In genomic region chr2:64474200-64474630, GRCh38 we compare ENCODE assay signal across 16 cellular contexts. TPM values are rescaled to one million over a fixed set of nuclear protein-coding genes. Genes with fewer than 3 reads are reported as not detected.
DNase-seq lines count a peak whose midpoint lies in the region; ATAC-seq and TF ChIP-seq lines count a peak whose summit lies in the region.
"Had no signal": no experiment of that assay in that cellular context is flagged by ENCODE, and none has a peak within 500 bp of the region (broad histone marks: within the 10 kb centered on the region; RNA-seq: fewer than 3 reads in every experiment).

No MANE protein-coding gene starts in this region.

- no peak overlapping the region for H2BK5ac ChIP-seq in trophoblast cell (ENCODE audit: low read depth, low read length, poor library complexity)

- no peak overlapping the region for H3K4me3 ChIP-seq in trophoblast cell (ENCODE audit: low read depth, low read length)
- H3K4me3 ChIP-seq: lung had no signal

- peaks cover 9 to 10% of the 10 kb centered on the region in 2 experiments for H3K4me1 ChIP-seq in trophoblast cell (ENCODE audit: control insufficient read depth in 1 of 2, insufficient read depth in 2 of 2, low read length in 2 of 2)

- peaks cover 34% of the 10 kb centered on the region for H3K4me1 Mint-ChIP-seq in activated naive CD4-positive, alpha-beta T cell treated with anti-CD3 and anti-CD28 coated beads, Interleukin-2, amount 10 ng/mL, durations not matched to agents 7 days and 5 days
- peaks cover 32% of the 10 kb centered on the region for H3K4me1 Mint-ChIP-seq in WTC11
- peaks cover 15% of the 10 kb centered on the region for H3K4me1 Mint-ChIP-seq in activated CD4-positive, alpha-beta memory T cell treated with anti-CD3 and anti-CD28 coated beads, Interleukin-2, amount 10 ng/mL, durations not matched to agents 7 days and 5 days

- H3K4ac ChIP-seq in trophoblast cell (ENCODE audit: low read depth, low read length): no peak overlapping the region

- H2AK5ac ChIP-seq in trophoblast cell (ENCODE audit: low read length): no peak overlapping the region

- peak overlapping the region; percentile 51 for H3K27ac Mint-ChIP-seq in activated naive CD4-positive, alpha-beta T cell treated with anti-CD3 and anti-CD28 coated beads, Interleukin-2, amount 10 ng/mL, durations not matched to agents 7 days and 5 days
- H3K27ac Mint-ChIP-seq in WTC11: peak overlapping the region; percentile 81
- H3K27ac Mint-ChIP-seq in activated CD4-positive, alpha-beta memory T cell treated with anti-CD3 and anti-CD28 coated beads, Interleukin-2, amount 10 ng/mL, durations not matched to agents 7 days and 5 days: no peak overlapping the region
- H3K27ac Mint-ChIP-seq: activated naive CD8-positive, alpha-beta T cell treated with anti-CD3 and anti-CD28 coated beads, Interleukin-2, amount 10 ng/mL, durations not matched to agents 7 days and 5 days; HFFc6 had no signal

- CTCF ChIA-PET in activated naive CD4-positive, alpha-beta T cell treated with anti-CD3 and anti-CD28 coated beads, Interleukin-2, amount 10 ng/mL, durations not matched to agents 7 days and 5 days (lab: Charles Lee): interaction anchor here (1.2 kb wide), 1 partner anchor 143 kb away, joined by 4 read pairs; no protein-coding TSS in a partner anchor
- CTCF ChIA-PET in WTC11 (lab: Charles Lee): interaction anchor here (1.0 to 4.8 kb wide), 3 partner anchors 14 to 146 kb away, joined by 3 to 32 read pairs (median 4); no protein-coding TSS in a partner anchor
- CTCF ChIA-PET in activated CD4-positive, alpha-beta memory T cell treated with anti-CD3 and anti-CD28 coated beads, Interleukin-2, amount 10 ng/mL, durations not matched to agents 7 days and 5 days (lab: Charles Lee): interaction anchor here (1.3 to 1.4 kb wide), 2 partner anchors 11 to 14 kb away, joined by 3 to 5 read pairs; no protein-coding TSS in a partner anchor

- H2BK120ac ChIP-seq in trophoblast cell (ENCODE audit: insufficient read depth, low read length, poor library complexity): no peak overlapping the region

- H3K23ac ChIP-seq in trophoblast cell (ENCODE audit: low read length): no peak overlapping the region

- no peaks in the 10 kb centered on the region for H3K9me3 Mint-ChIP-seq in activated naive CD4-positive, alpha-beta T cell treated with anti-CD3 and anti-CD28 coated beads, Interleukin-2, amount 10 ng/mL, durations not matched to agents 7 days and 5 days
- H3K9me3 Mint-ChIP-seq in WTC11: peaks cover 9% of the 10 kb centered on the region; the same call in 1 of the 2 replicates
- no peaks in the 10 kb centered on the region for H3K9me3 Mint-ChIP-seq in activated CD4-positive, alpha-beta memory T cell treated with anti-CD3 and anti-CD28 coated beads, Interleukin-2, amount 10 ng/mL, durations not matched to agents 7 days and 5 days
- H3K9me3 Mint-ChIP-seq: activated naive CD8-positive, alpha-beta T cell treated with anti-CD3 and anti-CD28 coated beads, Interleukin-2, amount 10 ng/mL, durations not matched to agents 7 days and 5 days; HFFc6 had no signal

- H2BK12ac ChIP-seq in trophoblast cell (ENCODE audit: low read length): no peak overlapping the region

- no peak for TF ChIP-seq CTCF in WTC11 (IDR thresholded peaks at IDR 0.05)

- POLR2A ChIA-PET in WTC11 (lab: Charles Lee): interaction anchor here (0.5 kb wide), 1 partner anchor 19 kb away, joined by 3 read pairs; no protein-coding TSS in a partner anchor
- POLR2A ChIA-PET in activated CD4-positive, alpha-beta memory T cell treated with anti-CD3 and anti-CD28 coated beads, Interleukin-2, amount 10 ng/mL, durations not matched to agents 7 days and 5 days (lab: Charles Lee): no interaction called here

- H4K12ac ChIP-seq in trophoblast cell (ENCODE audit: low read depth, low read length): no peak overlapping the region

- H3K36me3 ChIP-seq in trophoblast cell (ENCODE audit: control insufficient read depth in 1 of 2, insufficient read depth in 2 of 2, low read length in 2 of 2): no peaks in the 10 kb centered on the region

- H3K9me3 ChIP-seq in trophoblast cell (ENCODE audit: insufficient read depth, low read depth, low read length): no peaks in the 10 kb centered on the region

- H4K8ac ChIP-seq in trophoblast cell (ENCODE audit: low read depth, low read length): no peak overlapping the region

- no peak overlapping the region for H4K91ac ChIP-seq in trophoblast cell (ENCODE audit: low read depth, low read length)

- DNase-seq in activated naive CD4-positive, alpha-beta T cell treated with anti-CD3 and anti-CD28 coated beads, Interleukin-2, amount 10 ng/mL, durations not matched to agents 7 days and 5 days: no peak
- no peak for DNase-seq in activated naive CD4-positive, alpha-beta T cell treated with Interleukin-2 at 50 U/mL for 16 hours
- peak; percentile 93 to 94 for DNase-seq in Kasumi-1 (lab: John Stamatoyannopoulos, UW)
- no peak for DNase-seq in WTC11 (ENCODE audit: low spot score)
- no peak for DNase-seq in activated CD4-positive, alpha-beta memory T cell treated with anti-CD3 and anti-CD28 coated beads, Interleukin-2, amount 10 ng/mL, durations not matched to agents 7 days and 5 days
- no peak for DNase-seq in NCI-H2227 (lab: John Stamatoyannopoulos, UW; ENCODE audit: unreplicated experiment)
- DNase-seq in trophoblast cell: no peak
- DNase-seq: 8988T; activated CD8-positive, alpha-beta memory T cell treated with anti-CD3 and anti-CD28 coated beads, Interleukin-2, amount 50 U/mL, for 48 hours; activated naive CD8-positive, alpha-beta T cell treated with anti-CD3 and anti-CD28 coated beads, Interleukin-2, amount 10 ng/mL, durations not matched to agents 7 days and 5 days; cerebellar nuclear complex; HFFc6; NCI-H446 had no signal

- H3K36me3 Mint-ChIP-seq in activated naive CD4-positive, alpha-beta T cell treated with anti-CD3 and anti-CD28 coated beads, Interleukin-2, amount 10 ng/mL, durations not matched to agents 7 days and 5 days: no peaks in the 10 kb centered on the region
- H3K36me3 Mint-ChIP-seq in WTC11: no peaks in the 10 kb centered on the region
- H3K36me3 Mint-ChIP-seq in activated CD4-positive, alpha-beta memory T cell treated with anti-CD3 and anti-CD28 coated beads, Interleukin-2, amount 10 ng/mL, durations not matched to agents 7 days and 5 days (ENCODE audit: low read depth): no peaks in the 10 kb centered on the region
- H3K36me3 Mint-ChIP-seq: activated naive CD8-positive, alpha-beta T cell treated with anti-CD3 and anti-CD28 coated beads, Interleukin-2, amount 10 ng/mL, durations not matched to agents 7 days and 5 days had no signal

- peaks cover 22% of the 10 kb centered on the region for H3K27me3 Mint-ChIP-seq in activated naive CD4-positive, alpha-beta T cell treated with anti-CD3 and anti-CD28 coated beads, Interleukin-2, amount 10 ng/mL, durations not matched to agents 7 days and 5 days
- H3K27me3 Mint-ChIP-seq in WTC11 (ENCODE audit: low read depth): no peaks in the 10 kb centered on the region
- H3K27me3 Mint-ChIP-seq in activated CD4-positive, alpha-beta memory T cell treated with anti-CD3 and anti-CD28 coated beads, Interleukin-2, amount 10 ng/mL, durations not matched to agents 7 days and 5 days: peaks cover 8% of the 10 kb centered on the region

- H3K4me2 ChIP-seq in trophoblast cell (ENCODE audit: low read length): no peak overlapping the region

- no CpG with 5 or more reads among the region's 4 CpGs for WGBS in trophoblast cell (ENCODE audit: extremely low coverage, insufficient coverage, insufficient read length)

- no peaks in the 10 kb centered on the region for H3K27me3 ChIP-seq in trophoblast cell (ENCODE audit: insufficient read depth, low read length)

- peaks cover 2% of the 10 kb centered on the region for H3K79me1 ChIP-seq in trophoblast cell (ENCODE audit: low read length)

- H3K4me3 Mint-ChIP-seq in activated naive CD4-positive, alpha-beta T cell treated with anti-CD3 and anti-CD28 coated beads, Interleukin-2, amount 10 ng/mL, durations not matched to agents 7 days and 5 days: no peak overlapping the region
- H3K4me3 Mint-ChIP-seq in WTC11: no peak overlapping the region
- H3K4me3 Mint-ChIP-seq in activated CD4-positive, alpha-beta memory T cell treated with anti-CD3 and anti-CD28 coated beads, Interleukin-2, amount 10 ng/mL, durations not matched to agents 7 days and 5 days: no peak overlapping the region
- H3K4me3 Mint-ChIP-seq: activated naive CD8-positive, alpha-beta T cell treated with anti-CD3 and anti-CD28 coated beads, Interleukin-2, amount 10 ng/mL, durations not matched to agents 7 days and 5 days; HFFc6 had no signal

- no peak overlapping the region for H3K18ac ChIP-seq in trophoblast cell (ENCODE audit: low read length)

- H3K9ac ChIP-seq in trophoblast cell (ENCODE audit: low read length): no peak overlapping the region

- ATAC-seq in WTC11 (peak; percentile 54), HG03175 (IDR thresholded peaks at IDR 0.05; ENCODE audit: unreplicated experiment) (no peak)
- ATAC-seq: esophagus mucosa had no signal

- H3K14ac ChIP-seq in trophoblast cell (ENCODE audit: low read length): no peak overlapping the region

- H2AFZ ChIP-seq in trophoblast cell (ENCODE audit: insufficient read depth, low read length, poor library complexity): no peak overlapping the region

- H3K27ac ChIP-seq in trophoblast cell (ENCODE audit: low read depth, low read length): no peak overlapping the region

- no peaks in the 10 kb centered on the region for H3K79me2 ChIP-seq in trophoblast cell (ENCODE audit: control insufficient read depth, insufficient read depth, low read length, poor library complexity)

TF ChIP-seq in WTC11, 78 proteins besides CTCF, POLR2A, EP300 and RAD21 (continues in another document):
- peak; percentile 89 for TF ChIP-seq ZNF423 (CRISPR knock-in tag; IDR thresholded peaks at IDR 0.05)

RNA-seq across cellular contexts. Expression of gene LGALSL, which starts 20.3 kb away (rescaled TPM):
- total RNA-seq in WTC11 (2021): 21.0 to 26.5 TPM (median 24.2 TPM) in 3 replicates
- total RNA-seq in activated CD4-positive, alpha-beta memory T cell treated with anti-CD3 and anti-CD28 coated beads, Interleukin-2, amount 10 ng/mL, durations not matched to agents 7 days and 5 days: 1 to 10 TPM; 2.1 to 2.6 TPM
- 59.7 and 67.5 TPM in 2 replicates for polyA plus RNA-seq in trophoblast cell (2013)

RNA-seq across cellular contexts. Expression of gene AFTPH, which starts 49.9 kb away (rescaled TPM):
- 14.9 to 16.3 TPM (median 15.0 TPM) in 3 replicates for total RNA-seq in WTC11 (2021)
- 10 to 100 TPM; 39.2 to 40.2 TPM for total RNA-seq in activated CD4-positive, alpha-beta memory T cell treated with anti-CD3 and anti-CD28 coated beads, Interleukin-2, amount 10 ng/mL, durations not matched to agents 7 days and 5 days
- polyA plus RNA-seq in trophoblast cell (2013): 21.9 and 23.3 TPM in 2 replicates

Comparison
In these comparisons a context has a peak if more than half of its experiments do, and no peak if none do; other contexts are left out.
1. DNase-seq: peak in Kasumi-1 (2 of 2); none in activated naive CD4-positive, alpha-beta T cell treated with anti-CD3 and anti-CD28 coated beads, Interleukin-2, amount 10 ng/mL, durations not matched to agents 7 days and 5 days (single experiment), activated naive CD4-positive, alpha-beta T cell treated with Interleukin-2 at 50 U/mL for 16 hours (single experiment), WTC11 (single experiment), activated CD4-positive, alpha-beta memory T cell treated with anti-CD3 and anti-CD28 coated beads, Interleukin-2, amount 10 ng/mL, durations not matched to agents 7 days and 5 days (single experiment), NCI-H2227 (single experiment) and trophoblast cell (0 of 2).